ENCODE assay signal across 8 cellular contexts in the genomic region with DNA sequence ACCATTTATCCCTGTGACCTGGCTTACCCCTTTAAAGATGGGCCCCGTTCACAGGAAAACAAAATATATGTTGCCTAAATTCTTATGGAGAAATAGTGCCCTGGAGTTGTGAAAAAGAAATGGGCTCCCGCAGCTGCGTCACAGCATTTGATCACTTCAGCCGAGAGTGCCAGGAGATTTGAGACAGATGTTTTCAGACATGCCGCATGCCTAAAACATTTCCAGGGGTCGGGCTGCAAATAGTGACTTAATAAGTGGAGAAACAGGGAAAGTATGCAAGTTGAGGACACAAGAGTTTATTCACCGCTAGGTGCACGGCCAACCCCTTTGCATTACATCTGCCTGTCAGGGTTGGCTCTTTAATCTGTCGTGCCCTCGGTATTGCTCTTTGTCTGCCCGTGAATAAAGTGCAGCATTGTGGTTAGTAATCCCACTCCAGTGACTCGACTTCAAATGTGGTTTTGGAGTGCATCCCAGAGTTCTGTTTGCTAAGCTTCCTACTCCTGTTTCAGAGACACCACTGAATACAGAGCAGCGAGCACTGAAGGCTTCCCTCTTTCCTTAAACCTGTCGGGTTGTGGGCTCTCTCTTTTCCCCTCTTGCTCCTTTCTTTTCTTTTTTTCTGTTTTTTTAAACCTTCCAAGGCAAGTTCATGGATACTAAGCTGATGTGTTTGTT.
A peak's percentile ranks its signal among the peaks of the same experiment; 100 is the strongest.
DNase-seq lines count a peak whose midpoint lies in the region; ATAC-seq and TF ChIP-seq lines count a peak whose summit lies in the region.

No MANE protein-coding gene starts in this region.

- 26 to 37% methylated on average over 14 of the region's 14 CpGs for WGBS in lung, 2 donors
- WGBS in urinary bladder, result 17% methylated on average over 14 of the region's 14 CpGs

- TF ChIP-seq CTCF in AG10803 (conservative IDR thresholded peaks at IDR 0.05; ENCODE audit: low read length) (peak; percentile 44), lung (IDR thresholded peaks at IDR 0.05; ENCODE audit: control extremely low read depth, extremely low read depth) (no peak)

- H3K36me3 ChIP-seq in lung (ENCODE audit: control insufficient read depth in 2 of 2, insufficient read depth in 2 of 2, low read length in 2 of 2), result no peaks in the 10 kb centered on the region
- H3K36me3 ChIP-seq in urinary bladder (ENCODE audit: insufficient read depth), result no peaks in the 10 kb centered on the region

- ATAC-seq in lung (ENCODE audit: insufficient read depth, low FRiP score), result peak; percentile 72

- H3K4me1 ChIP-seq in lung (ENCODE audit: control insufficient read depth in 2 of 2, insufficient read depth in 2 of 2, low read length in 2 of 2), result peaks cover 6 to 8% of the 10 kb centered on the region in 2 donors
- no peaks in the 10 kb centered on the region for H3K4me1 ChIP-seq in urinary bladder (ENCODE audit: insufficient read depth)

- DNase-seq in AG10803 (ENCODE audit: low read depth) (peak; percentile 99), NCI-H2107 (lab: John Stamatoyannopoulos, UW) (peak; percentile 90), caudate nucleus (lab: John Stamatoyannopoulos, UW) (peak in 33 of 61 donors; percentile 0 to 62 (median 20)), lung (ENCODE audit: low spot score) (peak; percentile 46), NCI-H510A treated with DMSO at 0.1 percent for 48 hours (lab: John Stamatoyannopoulos, UW) (no peak), T-helper 1 cell (no peak)
- no peak for DNase-seq in stimulated activated CD4-positive, alpha-beta T cell treated with anti-CD3 and anti-CD28 coated beads, Interleukin-1b, Interleukin-23, amount 100 ng/mL, for 48 hours

- H3K27me3 ChIP-seq in lung (ENCODE audit: control insufficient read depth, insufficient read depth), result no peaks in the 10 kb centered on the region

- H3K27ac ChIP-seq in caudate nucleus (ENCODE audit: low read depth, low read length) (peak overlapping the region; percentile 6), lung (ENCODE audit: low read depth in 1 of 2, low read length in 1 of 2) (peak overlapping the region; percentile 82 to 86), urinary bladder (ENCODE audit: low read depth) (peak overlapping the region; percentile 80)

- H3K9me3 ChIP-seq in lung (ENCODE audit: control insufficient read depth in 2 of 2, insufficient read depth in 1 of 2, low read length in 1 of 2), result no peaks in the 10 kb centered on the region

- H3K4me3 ChIP-seq in AG10803 (ENCODE audit: low read length) (peak overlapping the region; percentile 76), lung (no peak overlapping the region), urinary bladder (ENCODE audit: low read depth, low read length) (peak overlapping the region; percentile 48)

Comparison
In these comparisons a context has a peak if more than half of its experiments do, and no peak if none do; other contexts are left out.
1. DNase-seq: peak in AG10803 (single experiment), NCI-H2107 (single experiment), caudate nucleus (33 of 61) and lung (single experiment); none in stimulated activated CD4-positive, alpha-beta T cell treated with anti-CD3 and anti-CD28 coated beads, Interleukin-1b, Interleukin-23, amount 100 ng/mL, for 48 hours (single experiment), NCI-H510A treated with DMSO at 0.1 percent for 48 hours (single experiment) and T-helper 1 cell (0 of 5).
2. H3K27ac ChIP-seq: peak in every context shown above with its lines; median percentile 84 in lung; 80 in urinary bladder; 6 in caudate nucleus.